In genomic region chr11:104531894-104532293, GRCh38 we compare ENCODE assay signal across 1 cellular context.
TF ChIP-seq lines count a peak whose summit lies in the region.

No MANE protein-coding gene starts in this region.

TF ChIP-seq in GM23338, 12 proteins besides CTCF, POLR2A, EP300 and RAD21 (continued from another document):
- TF ChIP-seq REST (IDR thresholded peaks at IDR 0.05; ENCODE audit: unreplicated experiment) (no peak), ZNF114 (CRISPR knock-in tag; IDR thresholded peaks at IDR 0.05) (no peak), ZNF331 (CRISPR knock-in tag; IDR thresholded peaks at IDR 0.05; ENCODE audit: low read depth) (no peak), ZNF462 (CRISPR knock-in tag; IDR thresholded peaks at IDR 0.05) (no peak), CREB1 (CRISPR knock-in tag; IDR thresholded peaks at IDR 0.05; ENCODE audit: low read depth) (no peak), EZH2 (IDR thresholded peaks at IDR 0.05; ENCODE audit: low read depth, unreplicated experiment) (no peak)
